In genomic region chr19:31539386-31539785, GRCh38 we compare ENCODE assay signal across 33 cellular contexts.
"Had no signal": no experiment of that assay in that cellular context is flagged by ENCODE, and none has a peak within 500 bp of the region (broad histone marks: within the 10 kb centered on the region; RNA-seq: fewer than 3 reads in every experiment).

No MANE protein-coding gene starts in this region.

- H3K4me1 ChIP-seq: adrenal gland, breast epithelium had no signal

- H3K27ac ChIP-seq: adrenal gland, body of pancreas, breast epithelium, VCaP had no signal

- H3K9me3 ChIP-seq: adrenal gland, body of pancreas, breast epithelium had no signal

- H3K36me3 ChIP-seq: adrenal gland, breast epithelium, MG63 had no signal

- DNase-seq: activated B cell treated with CpG ODN at 0.5 μM for 24 hours; activated CD4-positive, alpha-beta memory T cell treated with anti-CD3 and anti-CD28 coated beads for 36 hours; activated CD4-positive, alpha-beta T cell treated with anti-CD3 and anti-CD28 coated beads for 4 hours; activated CD4-positive, alpha-beta T cell treated with anti-CD3 and anti-CD28 coated beads, Interleukin-2, amount 50 U/mL, for 1 hour; activated CD4-positive, CD25-positive, alpha-beta regulatory T cell treated with anti-CD3 and anti-CD28 coated beads, Interleukin-2, amount 50 U/mL, for 72 hours; activated CD8-positive, alpha-beta memory T cell treated with anti-CD3 and anti-CD28 coated beads, Interleukin-2, amount 50 U/mL, for 4 hours; activated gamma-delta T cell treated with Interleukin-2 at 50 U/mL for 16 hours; activated naive CD4-positive, alpha-beta T cell treated with anti-CD3 and anti-CD28 coated beads for 36 hours; activated T-cell treated with anti-CD3 and anti-CD28 coated beads for 4 hours; activated T-cell treated with anti-CD3 and anti-CD28 coated beads, Interleukin-2, amount 50 U/mL, for 4 hours; adrenal gland; body of pancreas; Kasumi-1; KG1; MG63; NCI-H1048; NCI-H1105 treated with DMSO at 0.1 percent for 48 hours; NCI-H1436; NCI-H1694; NCI-H1930; NCI-H2081 treated with DMSO at 0.1 percent for 48 hours; NCI-H226; NCI-H446 treated with DMSO at 0.1 percent for 48 hours; NCI-H524; SIG-M5; T-helper 1 cell; T-helper 2 cell; T-helper 9 cell had no signal

- H3K27me3 ChIP-seq: adrenal gland had no signal

- ATAC-seq: activated naive CD4-positive, alpha-beta T cell treated with anti-CD3 and anti-CD28 coated beads, Interleukin-2, amount 50 U/mL, for 72 hours; activated T-cell treated with anti-CD3 and anti-CD28 coated beads, Interleukin-2, amount 50 U/mL, for 4 hours; body of pancreas; Panc1; SK-N-SH treated with all-trans-retinoic acid at 6 μM for 48 hours had no signal

- H3K4me3 ChIP-seq: adrenal gland, body of pancreas, breast epithelium, MG63 had no signal
